Comparison of ENCODE assay signal across 25 cellular contexts in genomic region chr7:151671514-151671913, GRCh38.
DNase-seq lines count a peak whose midpoint lies in the region; ATAC-seq, FAIRE-seq and TF ChIP-seq lines count a peak whose summit lies in the region.
"Had no signal": no experiment of that assay in that cellular context is flagged by ENCODE, and none has a peak within 500 bp of the region (broad histone marks: within the 10 kb centered on the region; RNA-seq: fewer than 3 reads in every experiment).

No MANE protein-coding gene starts in this region.

- peaks cover under 1% of the 10 kb centered on the region for H3K9me3 ChIP-seq in astrocyte (ENCODE audit: insufficient read depth, low read depth, low read length)
- no peaks in the 10 kb centered on the region for H3K9me3 ChIP-seq in iPS DF 6.9 (ENCODE audit: control insufficient read depth, insufficient read depth, low read length)
- H3K9me3 ChIP-seq: colonic mucosa, ovary had no signal

- H3K36me3 ChIP-seq in astrocyte (ENCODE audit: insufficient read depth, low read length) (no peaks in the 10 kb centered on the region), iPS DF 6.9 (ENCODE audit: control insufficient read depth, insufficient read depth, low read length) (no peaks in the 10 kb centered on the region)
- H3K36me3 ChIP-seq: colonic mucosa, ovary had no signal

- H3K27me3 ChIP-seq in astrocyte (ENCODE audit: insufficient read depth, low read length) = no peaks in the 10 kb centered on the region
- no peaks in the 10 kb centered on the region for H3K27me3 ChIP-seq in iPS DF 6.9 (ENCODE audit: control insufficient read depth, insufficient read depth, low read length)
- H3K27me3 ChIP-seq: colonic mucosa, ovary had no signal

- peaks cover 15% of the 10 kb centered on the region for H3K9me3 Mint-ChIP-seq in astrocyte (ENCODE audit: unreplicated experiment)
- H3K9me3 Mint-ChIP-seq: activated naive CD4-positive, alpha-beta T cell treated with anti-CD3 and anti-CD28 coated beads, Interleukin-2, amount 10 ng/mL, durations not matched to agents 7 days and 5 days; activated T-cell treated with anti-CD3 and anti-CD28 coated beads, Interleukin-2, amount 50 U/mL, for 24 hours had no signal

- DNase-seq in astrocyte (ENCODE audit: low read depth) = peak; percentile 31
- peak; percentile 63 for DNase-seq in fibroblast of the aortic adventitia (ENCODE audit: low read depth)
- DNase-seq in iPS DF 6.9 (ENCODE audit: low read depth, low spot score) = peak; percentile 18
- peak; percentile 77 for DNase-seq in renal cortical epithelial cell (ENCODE audit: low read depth)
- DNase-seq: activated CD8-positive, alpha-beta T cell treated with anti-CD3 and anti-CD28 coated beads for 36 hours; activated naive CD4-positive, alpha-beta T cell treated with anti-CD3 and anti-CD28 coated beads, Interleukin-2, amount 10 ng/mL, durations not matched to agents 7 days and 5 days; activated T-cell treated with anti-CD3 and anti-CD28 coated beads, Interleukin-2, amount 50 U/mL, for 24 hours; aorta; CD4-positive, CD25-positive, alpha-beta regulatory T cell; colonic mucosa; GDM1; KBM-7; MV-4-11; naive thymus-derived CD8-positive, alpha-beta T cell; NCI-H187 treated with DMSO at 0.1 percent for 48 hours; stimulated activated CD4-positive, alpha-beta T cell treated with anti-CD3 and anti-CD28 coated beads, Interleukin-2, amount 100 ng/mL, for 24 hours; stimulated activated naive CD4-positive, alpha-beta T cell treated with Interleukin-2 at 50 U/mL for 16 hours; T1000 had no signal

- no peak overlapping the region for H2AFZ ChIP-seq in astrocyte (ENCODE audit: low read depth, low read length)

- H3K27me3 Mint-ChIP-seq in astrocyte (ENCODE audit: low read depth, unreplicated experiment) = peaks cover 20% of the 10 kb centered on the region
- H3K27me3 Mint-ChIP-seq: activated CD8-positive, alpha-beta T cell treated with anti-CD3 and anti-CD28 coated beads for 36 hours; activated naive CD4-positive, alpha-beta T cell treated with anti-CD3 and anti-CD28 coated beads, Interleukin-2, amount 10 ng/mL, durations not matched to agents 7 days and 5 days; activated T-cell treated with anti-CD3 and anti-CD28 coated beads, Interleukin-2, amount 50 U/mL, for 24 hours; CD4-positive, CD25-positive, alpha-beta regulatory T cell; naive thymus-derived CD8-positive, alpha-beta T cell had no signal

- no peak overlapping the region for H3K27ac Mint-ChIP-seq in astrocyte (ENCODE audit: unreplicated experiment)
- H3K27ac Mint-ChIP-seq: activated CD8-positive, alpha-beta T cell treated with anti-CD3 and anti-CD28 coated beads for 36 hours; activated naive CD4-positive, alpha-beta T cell treated with anti-CD3 and anti-CD28 coated beads, Interleukin-2, amount 10 ng/mL, durations not matched to agents 7 days and 5 days; activated T-cell treated with anti-CD3 and anti-CD28 coated beads, Interleukin-2, amount 50 U/mL, for 24 hours; naive thymus-derived CD8-positive, alpha-beta T cell had no signal

- H4K20me1 ChIP-seq in astrocyte (ENCODE audit: insufficient read depth, low read length) = no peaks in the 10 kb centered on the region

- H3K4me1 Mint-ChIP-seq in astrocyte (ENCODE audit: low read depth, unreplicated experiment) = no peaks in the 10 kb centered on the region
- H3K4me1 Mint-ChIP-seq: activated naive CD4-positive, alpha-beta T cell treated with anti-CD3 and anti-CD28 coated beads, Interleukin-2, amount 10 ng/mL, durations not matched to agents 7 days and 5 days had no signal

- TF ChIP-seq CTCF in astrocyte (IDR thresholded peaks at IDR 0.05; ENCODE audit: insufficient read depth, low read depth, low read length) = no peak
- no peak for TF ChIP-seq CTCF in fibroblast of the aortic adventitia (IDR thresholded peaks at IDR 0.05; ENCODE audit: insufficient read depth, low read length)

- no peak overlapping the region for H3K4me3 Mint-ChIP-seq in astrocyte (ENCODE audit: unreplicated experiment)
- H3K4me3 Mint-ChIP-seq: activated CD8-positive, alpha-beta T cell treated with anti-CD3 and anti-CD28 coated beads for 36 hours; activated naive CD4-positive, alpha-beta T cell treated with anti-CD3 and anti-CD28 coated beads, Interleukin-2, amount 10 ng/mL, durations not matched to agents 7 days and 5 days; activated T-cell treated with anti-CD3 and anti-CD28 coated beads, Interleukin-2, amount 50 U/mL, for 24 hours; CD4-positive, CD25-positive, alpha-beta regulatory T cell; naive thymus-derived CD8-positive, alpha-beta T cell had no signal

- H3K4me3 ChIP-seq in astrocyte (ENCODE audit: insufficient read depth, low read depth, low read length) (no peak overlapping the region), fibroblast of the aortic adventitia (ENCODE audit: low read depth, low read length) (no peak overlapping the region), iPS DF 6.9 (ENCODE audit: low read length) (no peak overlapping the region)
- H3K4me3 ChIP-seq: colonic mucosa, ovary, skin epidermis had no signal

- no peak for ATAC-seq in GM21723 (IDR thresholded peaks at IDR 0.05; ENCODE audit: unreplicated experiment)
- no peak for ATAC-seq in GM19397 (IDR thresholded peaks at IDR 0.05; ENCODE audit: unreplicated experiment)
- ATAC-seq in GM19452 (IDR thresholded peaks at IDR 0.05; ENCODE audit: unreplicated experiment) = no peak
- ATAC-seq: activated CD4-positive, CD25-positive, alpha-beta regulatory T cell treated with anti-CD3 and anti-CD28 coated beads, Interleukin-2, amount 50 U/mL, for 24 hours; activated CD8-positive, alpha-beta T cell treated with anti-CD3 and anti-CD28 coated beads for 36 hours; naive thymus-derived CD8-positive, alpha-beta T cell had no signal

- no peak overlapping the region for H3K4me2 ChIP-seq in astrocyte (ENCODE audit: low read length)

- H3K79me2 ChIP-seq in astrocyte (ENCODE audit: insufficient read depth, low read length) = no peaks in the 10 kb centered on the region

- H3K36me3 Mint-ChIP-seq in astrocyte (ENCODE audit: low read depth, unreplicated experiment) = peaks cover 2% of the 10 kb centered on the region

- H3K4me1 ChIP-seq in astrocyte (ENCODE audit: insufficient read depth, low read length) = no peaks in the 10 kb centered on the region
- no peaks in the 10 kb centered on the region for H3K4me1 ChIP-seq in iPS DF 6.9 (ENCODE audit: control insufficient read depth, insufficient read depth, low read length)
- H3K4me1 ChIP-seq: colonic mucosa had no signal

- H3K9ac ChIP-seq in astrocyte (ENCODE audit: low read length) = no peak overlapping the region

- no peak for FAIRE-seq in astrocyte (lab: Jason Lieb, UNC)
- FAIRE-seq: islet of Langerhans had no signal

- H3K27ac ChIP-seq in astrocyte (ENCODE audit: low read depth, low read length) (no peak overlapping the region), iPS DF 6.9 (ENCODE audit: low read length) (no peak overlapping the region)
- H3K27ac ChIP-seq: colonic mucosa, ovary, skin epidermis had no signal

- WGBS in iPS DF 6.9 (ENCODE audit: insufficient coverage, insufficient read length) = no CpG with 5 or more reads among the region's 2 CpGs

Comparison
In these comparisons a context has a peak if more than half of its experiments do, and no peak if none do; other contexts are left out.
1. DNase-seq: peak in every context shown above with its lines; median percentile 77 in renal cortical epithelial cell; 63 in fibroblast of the aortic adventitia; 31 in astrocyte; 18 in iPS DF 6.9.